Comparison of ENCODE assay signal across 22 cellular contexts in the genomic region with DNA sequence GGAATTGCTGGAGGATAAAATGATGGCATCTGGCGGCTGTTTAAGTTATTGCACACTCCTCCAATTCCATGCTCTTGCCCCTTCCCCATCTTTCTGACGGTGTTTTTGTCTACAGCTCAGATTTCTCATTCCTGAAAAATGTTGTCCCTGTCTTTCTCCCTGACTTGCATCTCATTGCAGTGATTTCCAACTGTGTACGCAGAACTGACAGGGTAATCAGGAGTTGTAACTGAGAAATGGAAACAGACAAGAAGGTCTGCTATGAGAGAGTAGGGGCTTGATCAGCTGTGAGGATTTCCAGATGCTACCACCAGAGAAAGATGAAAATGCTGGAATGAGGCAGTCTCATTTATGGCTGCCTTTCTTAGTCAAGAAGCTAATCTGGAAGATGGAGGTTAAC. TPM values are rescaled to one million over a fixed set of nuclear protein-coding genes. Genes with fewer than 3 reads are reported as not detected.
DNase-seq lines count a peak whose midpoint lies in the region; ATAC-seq, FAIRE-seq and TF ChIP-seq lines count a peak whose summit lies in the region.
"Had no signal": no experiment of that assay in that cellular context is flagged by ENCODE, and none has a peak within 500 bp of the region (broad histone marks: within the 10 kb centered on the region; RNA-seq: fewer than 3 reads in every experiment).

No MANE protein-coding gene starts in this region.

- H3K14ac ChIP-seq in H1 (ENCODE audit: insufficient read length) = no peak overlapping the region

- H3F3A ChIP-seq in neural cell (ENCODE audit: insufficient read depth, low read length, poor library complexity, severe bottlenecking) = no peaks in the 10 kb centered on the region

- no peak overlapping the region for H2AK5ac ChIP-seq in H1 (ENCODE audit: low read depth, low read length)

- intact Hi-C loops in gastrocnemius medialis (cut with DNase I; ENCODE audit: low total_unique reads) = no loop called here

- H3K36me3 ChIP-seq in CD8-positive, alpha-beta memory T cell (ENCODE audit: insufficient read depth, low read length) = peaks cover 45% of the 10 kb centered on the region
- H3K36me3 ChIP-seq in H1 (ENCODE audit: control insufficient read depth in 2 of 4, insufficient read depth in 4 of 4, low read length in 3 of 4) = no peaks in the 10 kb centered on the region
- H3K36me3 ChIP-seq in neural cell (ENCODE audit: insufficient read depth, low read length) = no peaks in the 10 kb centered on the region
- no peaks in the 10 kb centered on the region for H3K36me3 ChIP-seq in gastrocnemius medialis

- H3K4me1 Mint-ChIP-seq in CD8-positive, alpha-beta memory T cell = peaks cover 41 to 63% (median 55%) of the 10 kb centered on the region in 3 donors
- peaks cover 55 to 65% (median 57%) of the 10 kb centered on the region in 3 donors for H3K4me1 Mint-ChIP-seq in T-cell
- H3K4me1 Mint-ChIP-seq: WTC11 had no signal

- DNase-seq in CD8-positive, alpha-beta memory T cell = no peak
- DNase-seq in T-cell (no peak), H1 (ENCODE audit: low read depth in 1 of 2, low spot score in 2 of 2) (no peak), gastrocnemius medialis (no peak), DMS53 treated with DMSO at 0.1 percent for 48 hours (lab: John Stamatoyannopoulos, UW; ENCODE audit: unreplicated experiment) (no peak)
- no peak for DNase-seq in activated CD4-positive, alpha-beta T cell treated with anti-CD3 and anti-CD28 coated beads for 48 hours
- DNase-seq: caudate nucleus, DMS 273 treated with DMSO at 0.1 percent for 48 hours, esophagus squamous epithelium, HCEC 1CT, left ventricle myocardium inferior, NCI-H526 treated with DMSO at 0.1 percent for 48 hours, right cardiac atrium had no signal

- TF ChIP-seq EP300 in H1 (IDR thresholded peaks at IDR 0.05; ENCODE audit: borderline replicate concordance in 1 of 2, low read depth in 2 of 2, low read length in 2 of 2) = no peak
- TF ChIP-seq EP300 in neural cell (conservative IDR thresholded peaks at IDR 0.05; ENCODE audit: poor library complexity, severe bottlenecking) = peak; percentile 57

- no peak overlapping the region for H4K91ac ChIP-seq in H1 (replicated peaks; ENCODE audit: insufficient read length, low read length)

- TF ChIP-seq POLR2A in H1 (IDR thresholded peaks at IDR 0.05; ENCODE audit: control extremely low read depth in 1 of 2, low read depth in 2 of 2, low read length in 2 of 2) (no peak), gastrocnemius medialis (IDR thresholded peaks at IDR 0.05) (no peak)

- no peak for TF ChIP-seq CTCF in H1 (IDR thresholded peaks at IDR 0.05; ENCODE audit: control extremely low read depth in 1 of 3, insufficient read depth in 1 of 3, low read depth in 1 of 3, low read length in 3 of 3)
- TF ChIP-seq CTCF in neural cell (IDR thresholded peaks at IDR 0.05; ENCODE audit: poor library complexity, severe bottlenecking) = no peak
- TF ChIP-seq CTCF in gastrocnemius medialis (IDR thresholded peaks at IDR 0.05 in 4 of 5, conservative IDR thresholded peaks at IDR 0.05 in 1 of 5) = no peak

- H3K9me3 Mint-ChIP-seq in CD8-positive, alpha-beta memory T cell = no peaks in the 10 kb centered on the region
- H3K9me3 Mint-ChIP-seq in T-cell = no peaks in the 10 kb centered on the region
- H3K9me3 Mint-ChIP-seq: WTC11 had no signal

- H3K4me3 ChIP-seq in CD8-positive, alpha-beta memory T cell (ENCODE audit: low read length) = no peak overlapping the region
- H3K4me3 ChIP-seq in H1 (ENCODE audit: extremely low read depth in 1 of 4, insufficient read depth in 2 of 4, low read depth in 3 of 4, low read length in 4 of 4) = no peak overlapping the region
- no peak overlapping the region for H3K4me3 ChIP-seq in neural cell (ENCODE audit: low read length)
- H3K4me3 ChIP-seq in gastrocnemius medialis = no peak overlapping the region
- H3K4me3 ChIP-seq: esophagus squamous epithelium, GM12878, left ventricle myocardium inferior had no signal

- no peaks in the 10 kb centered on the region for H3K79me2 ChIP-seq in H1 (ENCODE audit: control insufficient read depth in 1 of 2, insufficient read depth in 2 of 2, low read length in 2 of 2)
- H3K79me2 ChIP-seq in neural cell (replicated peaks; ENCODE audit: insufficient read depth, low read length) = no peaks in the 10 kb centered on the region

- peak overlapping the region; percentile 41 to 94 (median 86) for H3K27ac Mint-ChIP-seq in CD8-positive, alpha-beta memory T cell
- H3K27ac Mint-ChIP-seq in T-cell = peak overlapping the region; percentile 93 to 94
- H3K27ac Mint-ChIP-seq: WTC11 had no signal

- H2BK15ac ChIP-seq in H1 (ENCODE audit: low read length) = no peak overlapping the region

- H3K27me3 Mint-ChIP-seq in CD8-positive, alpha-beta memory T cell = no peaks in the 10 kb centered on the region
- no peaks in the 10 kb centered on the region for H3K27me3 Mint-ChIP-seq in T-cell

- no peaks in the 10 kb centered on the region for H3K27me3 ChIP-seq in CD8-positive, alpha-beta memory T cell (ENCODE audit: insufficient read depth, low read length, poor library complexity, severe bottlenecking)
- no peaks in the 10 kb centered on the region for H3K27me3 ChIP-seq in H1 (replicated peaks in 1 of 4; ENCODE audit: control insufficient read depth in 3 of 4, extremely low read depth in 1 of 4, insufficient read depth in 3 of 4, low read length in 3 of 4)
- no peaks in the 10 kb centered on the region for H3K27me3 ChIP-seq in neural cell (ENCODE audit: insufficient read depth, low read depth, low read length)
- no peaks in the 10 kb centered on the region for H3K27me3 ChIP-seq in gastrocnemius medialis
- H3K27me3 ChIP-seq: esophagus squamous epithelium had no signal

- CTCF ChIA-PET in CD8-positive, alpha-beta memory T cell (lab: Charles Lee) = interaction anchor here (1.0 to 6.9 kb wide), 10 partner anchors 9 to 91 kb away, joined by 3 to 47 read pairs (median 5); no protein-coding TSS in a partner anchor
- CTCF ChIA-PET in T-cell (lab: Charles Lee) (interaction anchor here (0.6 to 3.5 kb wide), 7 partner anchors 8 to 272 kb away, joined by 3 to 23 read pairs (median 4); no protein-coding TSS in a partner anchor), H1 (lab: Charles Lee; ENCODE audit: partially characterized antibody) (interaction anchor here (0.7 to 3.5 kb wide), 27 partner anchors 9 to 226 kb away, joined by 3 to 23 read pairs (median 6); partner anchors contain the start of genes ARHGDIB and PDE6H)

- H3K36me3 Mint-ChIP-seq in CD8-positive, alpha-beta memory T cell = peaks cover 8 to 87% (median 30%) of the 10 kb centered on the region in 3 donors
- peaks cover 76% of the 10 kb centered on the region for H3K36me3 Mint-ChIP-seq in T-cell
- H3K36me3 Mint-ChIP-seq: WTC11 had no signal

- in situ Hi-C loops in gastrocnemius medialis (cut with MboI; ENCODE audit: low sequenced_read_pairs in 4 of 4) = no loop called here

- H3K9me2 ChIP-seq in neural cell (ENCODE audit: insufficient read depth, low read length) = no peaks in the 10 kb centered on the region

- no peak overlapping the region for H4K5ac ChIP-seq in H1 (ENCODE audit: insufficient read length, low read depth, low read length)

- 80% methylated on average over 3 of the region's 3 CpGs; no CpG with 5 or more reads in 1 of the 2 experiments for WGBS in H1 (ENCODE audit: extremely low coverage in 1 of 2, insufficient coverage in 1 of 2, insufficient read length in 1 of 2, insufficient replicate concordance in 2 of 2, low coverage in 1 of 2, low lambda C conversion rate in 2 of 2, missing lambda C conversion rate in 1 of 2), 2 experiments

- no peak overlapping the region for H3K4me2 ChIP-seq in H1 (ENCODE audit: insufficient read depth in 1 of 2, low read depth in 2 of 2, low read length in 2 of 2)
- no peak overlapping the region for H3K4me2 ChIP-seq in neural cell (ENCODE audit: low read length)

- ATAC-seq in T-cell (replicated peaks in 1 of 4) = no peak
- ATAC-seq in gastrocnemius medialis = no peak
- ATAC-seq: right cardiac atrium had no signal

- peaks cover 22% of the 10 kb centered on the region for H3K4me1 ChIP-seq in CD8-positive, alpha-beta memory T cell (ENCODE audit: insufficient read depth, low read length)
- no peaks in the 10 kb centered on the region for H3K4me1 ChIP-seq in H1 (replicated peaks in 1 of 4; ENCODE audit: control insufficient read depth in 3 of 4, insufficient read depth in 4 of 4, low read length in 3 of 4)
- H3K4me1 ChIP-seq in gastrocnemius medialis = peaks cover 0 to 4% of the 10 kb centered on the region in 2 donors
- H3K4me1 ChIP-seq: left ventricle myocardium inferior had no signal

- FAIRE-seq in H1 (lab: Jason Lieb, UNC) = no peak
- FAIRE-seq: GM12878 had no signal

- no peak overlapping the region for H2BK120ac ChIP-seq in H1 (replicated peaks; ENCODE audit: low read depth, low read length)

- H2BK5ac ChIP-seq in H1 (ENCODE audit: low read depth, low read length) = no peak overlapping the region

- H3K79me1 ChIP-seq in H1 (ENCODE audit: low read depth, low read length) = no peaks in the 10 kb centered on the region

- H3K9ac ChIP-seq in H1 (replicated peaks in 1 of 4; ENCODE audit: extremely low read depth in 1 of 4, low read depth in 3 of 4, low read length in 3 of 4) = no peak overlapping the region
- H3K9ac ChIP-seq in neural cell (ENCODE audit: low read length) = no peak overlapping the region

- no peaks in the 10 kb centered on the region for H4K20me1 ChIP-seq in H1 (replicated peaks in 1 of 2; ENCODE audit: control insufficient read depth in 1 of 2, insufficient read depth in 2 of 2, low read length in 2 of 2)
- H4K20me1 ChIP-seq in neural cell (ENCODE audit: insufficient read depth) = no peaks in the 10 kb centered on the region

- H3K4me3 Mint-ChIP-seq in CD8-positive, alpha-beta memory T cell = no peak overlapping the region
- H3K4me3 Mint-ChIP-seq in T-cell = no peak overlapping the region
- H3K4me3 Mint-ChIP-seq: WTC11 had no signal

- no peak overlapping the region for H3K27ac ChIP-seq in CD8-positive, alpha-beta memory T cell (ENCODE audit: low read depth, low read length)
- H3K27ac ChIP-seq in H1 (ENCODE audit: low read depth, low read length) (no peak overlapping the region), neural cell (ENCODE audit: low read length) (peak overlapping the region; percentile 39), gastrocnemius medialis (no peak overlapping the region)
- H3K27ac ChIP-seq: esophagus squamous epithelium, left ventricle myocardium inferior had no signal

- no peak overlapping the region for H3K23ac ChIP-seq in H1 (ENCODE audit: insufficient read length)

- no peak overlapping the region for H4K8ac ChIP-seq in H1 (ENCODE audit: extremely low read depth, insufficient read depth, low read length)

- H2AFZ ChIP-seq in H1 (ENCODE audit: low read length) (0 out of 2 replicates have a peak overlapping the region, but pooled peaks have one; percentile 29), neural cell (ENCODE audit: low read depth, low read length) (no peak overlapping the region)

- POLR2A ChIA-PET in CD8-positive, alpha-beta memory T cell (lab: Charles Lee) = interaction anchor here (1.4 kb wide), 1 partner anchor 19 kb away, joined by 6 read pairs; no protein-coding TSS in a partner anchor
- POLR2A ChIA-PET in T-cell (lab: Charles Lee) (interaction anchor here (0.5 to 1.2 kb wide), 5 partner anchors 11 to 106 kb away, joined by 3 to 8 read pairs (median 5); no protein-coding TSS in a partner anchor), H1 (lab: Charles Lee; ENCODE audit: partially characterized antibody) (interaction anchor here (1.3 kb wide), 1 partner anchor 43 kb away, joined by 3 read pairs; no protein-coding TSS in a partner anchor)

- H3K9me3 ChIP-seq in CD8-positive, alpha-beta memory T cell (ENCODE audit: low read length) = no peaks in the 10 kb centered on the region
- no peaks in the 10 kb centered on the region for H3K9me3 ChIP-seq in H1 (ENCODE audit: insufficient read depth in 2 of 2, low read depth in 1 of 2, low read length in 1 of 2)
- no peaks in the 10 kb centered on the region for H3K9me3 ChIP-seq in neural cell (ENCODE audit: low read length)
- H3K9me3 ChIP-seq in gastrocnemius medialis = no peaks in the 10 kb centered on the region
- H3K9me3 ChIP-seq: esophagus squamous epithelium, left ventricle myocardium inferior had no signal

- no peak overlapping the region for H2BK20ac ChIP-seq in H1 (ENCODE audit: low read length)

- H3K18ac ChIP-seq in H1 (ENCODE audit: extremely low read depth, low read length) = no peak overlapping the region

- H3K4ac ChIP-seq in H1 (replicated peaks; ENCODE audit: insufficient read length, low read depth, low read length) = no peak overlapping the region

- H3K56ac ChIP-seq in H1 (replicated peaks; ENCODE audit: insufficient read length, low read depth, low read length) = no peak overlapping the region

- H2BK12ac ChIP-seq in H1 (ENCODE audit: low read depth, low read length) = no peak overlapping the region

- TF ChIP-seq RAD21 in H1 (IDR thresholded peaks at IDR 0.05 in 1 of 2, conservative IDR thresholded peaks at IDR 0.05 in 1 of 2; ENCODE audit: low read depth in 2 of 2, low read length in 2 of 2) (no peak), neural cell (conservative IDR thresholded peaks at IDR 0.05) (no peak)

- no peaks in the 10 kb centered on the region for H3K23me2 ChIP-seq in H1 (ENCODE audit: low read depth, low read length)

RNA-seq across cellular contexts. Expression of gene ERP27, which starts 1.3 kb away (rescaled TPM):
- total RNA-seq in CD8-positive, alpha-beta memory T cell = 1 to 10 TPM; 2.0 to 2.1 TPM
- 5.3 TPM for polyA plus RNA-seq in CD8-positive, alpha-beta memory T cell
- total RNA-seq in T-cell (10 to 100 TPM; 11.1 to 21.8 (median 14.7) TPM), gastrocnemius medialis (under 1 TPM in 1 of 4 donors, not detected in 3; 0.42 TPM)
- total RNA-seq in H1 (2021; fragmentation: NEBNext Ultra II Directional; extraction: Animal tissue kit (Norgen Biotek cat#: 25700)) = not detected in 2 replicates
- polyA plus RNA-seq in H1 (2011; rRNA removed) (not detected in 2 replicates), neural cell (not detected in 2 replicates)
- polyA plus RNA-seq in H1 (2011; cell fraction: cytosol; rRNA removed) = not detected
- polyA plus RNA-seq in H1 (2011; cell fraction: nucleus; rRNA removed) = not detected
- polyA plus RNA-seq in H1 (2012, experiment 1 of 2) = not detected in 4 replicates
- polyA plus RNA-seq in H1 (2012, experiment 2 of 2) = not detected
- not detected for polyA plus RNA-seq in H1 (2013, experiment 1 of 2)
- polyA plus RNA-seq in H1 (2013, experiment 2 of 2) = 0.04 TPM
- polyA minus RNA-seq in H1 (2011; rRNA and poly(A)+ RNA removed) = not detected in 2 replicates
- not detected for polyA minus RNA-seq in H1 (2011; cell fraction: cytosol; rRNA and poly(A)+ RNA removed)
- polyA minus RNA-seq in H1 (2011; cell fraction: nucleus; rRNA and poly(A)+ RNA removed) = not detected
- not detected in 2 replicates for polyA minus RNA-seq in neural cell
- total RNA-seq: osteoblast, WTC11 had no signal

RNA-seq across cellular contexts. Expression of gene ARHGDIB, which starts 24.4 kb away (rescaled TPM):
- total RNA-seq in CD8-positive, alpha-beta memory T cell = 100 to 1,000 TPM; 495 to 511 TPM
- 2,936 TPM for polyA plus RNA-seq in CD8-positive, alpha-beta memory T cell
- 100 to 1,000 TPM; 722 to 938 (median 785) TPM for total RNA-seq in T-cell
- total RNA-seq in H1 (2021; fragmentation: NEBNext Ultra II Directional; extraction: Animal tissue kit (Norgen Biotek cat#: 25700)) = 0.48 and 0.82 TPM in 2 replicates
- 0.55 and 1.3 TPM in 2 replicates for polyA plus RNA-seq in H1 (2011; rRNA removed)
- polyA plus RNA-seq in H1 (2011; cell fraction: cytosol; rRNA removed) = 0.39 TPM
- polyA plus RNA-seq in H1 (2011; cell fraction: nucleus; rRNA removed) = 0.17 TPM
- polyA plus RNA-seq in H1 (2012, experiment 1 of 2) = 1.1 to 1.2 TPM (median 1.1 TPM) in 4 replicates
- polyA plus RNA-seq in H1 (2012, experiment 2 of 2) = 0.38 TPM
- polyA plus RNA-seq in H1 (2013, experiment 1 of 2) = 1.6 TPM
- 1.8 TPM for polyA plus RNA-seq in H1 (2013, experiment 2 of 2)
- 1.1 TPM in 1 of 2 replicates, not detected in the other for polyA minus RNA-seq in H1 (2011; rRNA and poly(A)+ RNA removed)
- not detected for polyA minus RNA-seq in H1 (2011; cell fraction: cytosol; rRNA and poly(A)+ RNA removed)
- not detected for polyA minus RNA-seq in H1 (2011; cell fraction: nucleus; rRNA and poly(A)+ RNA removed)
- polyA plus RNA-seq in neural cell = 4.2 and 7.7 TPM in 2 replicates
- 3.2 and 3.6 TPM in 2 replicates for polyA minus RNA-seq in neural cell
- 10 to 100 TPM; 20.6 to 88.6 (median 44.0) TPM for total RNA-seq in gastrocnemius medialis

RNA-seq across cellular contexts. Expression of gene PDE6H, which starts 35.8 kb away (rescaled TPM):
- total RNA-seq in CD8-positive, alpha-beta memory T cell = not detected
- not detected for polyA plus RNA-seq in CD8-positive, alpha-beta memory T cell
- total RNA-seq in T-cell (not detected), gastrocnemius medialis (not detected)
- not detected in 2 replicates for total RNA-seq in H1 (2021; fragmentation: NEBNext Ultra II Directional; extraction: Animal tissue kit (Norgen Biotek cat#: 25700))
- polyA plus RNA-seq in H1 (2011; rRNA removed) (not detected in 2 replicates), neural cell (2.4 TPM in 1 of 2 replicates, not detected in the other)
- not detected for polyA plus RNA-seq in H1 (2011; cell fraction: cytosol; rRNA removed)
- not detected for polyA plus RNA-seq in H1 (2011; cell fraction: nucleus; rRNA removed)
- polyA plus RNA-seq in H1 (2012, experiment 1 of 2) = not detected in 4 replicates
- polyA plus RNA-seq in H1 (2012, experiment 2 of 2) = not detected
- polyA plus RNA-seq in H1 (2013, experiment 1 of 2) = not detected
- polyA plus RNA-seq in H1 (2013, experiment 2 of 2) = not detected
- not detected in 2 replicates for polyA minus RNA-seq in H1 (2011; rRNA and poly(A)+ RNA removed)
- polyA minus RNA-seq in H1 (2011; cell fraction: cytosol; rRNA and poly(A)+ RNA removed) = not detected
- polyA minus RNA-seq in H1 (2011; cell fraction: nucleus; rRNA and poly(A)+ RNA removed) = not detected
- polyA minus RNA-seq in neural cell = not detected in 2 replicates
- total RNA-seq: activated CD8-positive, alpha-beta memory T cell treated with anti-CD3 and anti-CD28 coated beads for 36 hours; esophagus squamous epithelium; GM12878; left ventricle myocardium inferior; osteoblast; right cardiac atrium; T-helper 2 cell treated with Interferon-gamma antibody and Interleukin-4, amounts not matched to agents 100 ng/mL and 5 ng/mL, for 36 hours; WTC11 had no signal
- polyA plus RNA-seq: adipose tissue, BJ, right cardiac atrium, thymus had no signal

RNA-seq across cellular contexts. Expression of gene MGP, which starts 51.4 kb away (rescaled TPM):
- total RNA-seq in CD8-positive, alpha-beta memory T cell = not detected
- polyA plus RNA-seq in CD8-positive, alpha-beta memory T cell = not detected
- 1 to 10 TPM; 1.5 to 4.0 (median 2.2) TPM for total RNA-seq in T-cell
- not detected in 2 replicates for total RNA-seq in H1 (2021; fragmentation: NEBNext Ultra II Directional; extraction: Animal tissue kit (Norgen Biotek cat#: 25700))
- polyA plus RNA-seq in H1 (2011; rRNA removed) = not detected in 2 replicates
- polyA plus RNA-seq in H1 (2011; cell fraction: cytosol; rRNA removed) = not detected
- polyA plus RNA-seq in H1 (2011; cell fraction: nucleus; rRNA removed) = not detected
- polyA plus RNA-seq in H1 (2012, experiment 1 of 2) = not detected in 4 replicates
- polyA plus RNA-seq in H1 (2012, experiment 2 of 2) = not detected
- not detected for polyA plus RNA-seq in H1 (2013, experiment 1 of 2)
- polyA plus RNA-seq in H1 (2013, experiment 2 of 2) = not detected
- not detected in 2 replicates for polyA minus RNA-seq in H1 (2011; rRNA and poly(A)+ RNA removed)
- not detected for polyA minus RNA-seq in H1 (2011; cell fraction: cytosol; rRNA and poly(A)+ RNA removed)
- polyA minus RNA-seq in H1 (2011; cell fraction: nucleus; rRNA and poly(A)+ RNA removed) = not detected
- polyA plus RNA-seq in neural cell = 0.90 TPM in 1 of 2 replicates, not detected in the other
- polyA minus RNA-seq in neural cell = not detected in 2 replicates
- total RNA-seq in gastrocnemius medialis = 10 to 100 TPM; 32.4 to 67.3 (median 47.1) TPM
- total RNA-seq: activated CD8-positive, alpha-beta memory T cell treated with anti-CD3 and anti-CD28 coated beads for 36 hours; T-helper 2 cell treated with Interferon-gamma antibody and Interleukin-4, amounts not matched to agents 100 ng/mL and 5 ng/mL, for 36 hours had no signal

Comparison
In these comparisons a context has a peak if more than half of its experiments do, and no peak if none do; other contexts are left out.
1. RNA of gene ARHGDIB, which starts 24.4 kb away (total RNA-seq): 722 to 938 TPM in T-cell, 495 to 511 TPM in CD8-positive, alpha-beta memory T cell and 20.6 to 88.6 TPM in gastrocnemius medialis; 0.48 to 0.82 TPM in H1; every median in the first group is over 10 times any median in the second.